In genomic region chr15:90710436-90710835, GRCh38 we compare ENCODE assay signal across 1 cellular context.
TF ChIP-seq lines count a peak whose summit lies in the region.

No MANE protein-coding gene starts in this region.

TF ChIP-seq in H1, 55 proteins besides CTCF, POLR2A, EP300 and RAD21:
- TF ChIP-seq CHD7 (IDR thresholded peaks at IDR 0.05; ENCODE audit: insufficient replicate concordance, low read length) (no peak), POU5F1 (IDR thresholded peaks at IDR 0.05; ENCODE audit: low read depth, low read length) (no peak)
